Comparison of ENCODE assay signal across 6 cellular contexts in the genomic region with DNA sequence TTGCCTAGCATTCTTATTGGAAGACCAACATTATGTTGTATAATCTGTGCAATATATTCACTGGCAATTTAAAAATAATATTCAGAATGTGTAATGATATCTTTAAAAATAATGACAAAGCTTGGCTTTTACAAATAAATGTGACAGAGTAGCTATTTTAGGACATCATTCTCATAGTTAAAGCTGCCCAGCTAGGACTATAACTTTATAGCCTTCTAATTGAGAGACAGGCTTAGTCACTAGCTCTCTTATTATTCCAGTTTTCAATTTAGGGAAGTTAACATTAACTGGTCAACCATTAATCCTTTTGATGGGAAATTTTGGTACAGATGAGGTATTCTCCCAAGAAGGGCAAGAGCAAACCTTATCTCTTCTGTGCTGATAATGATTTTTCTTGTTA.
"Had no signal": no experiment of that assay in that cellular context is flagged by ENCODE, and none has a peak within 500 bp of the region (broad histone marks: within the 10 kb centered on the region; RNA-seq: fewer than 3 reads in every experiment).

No MANE protein-coding gene starts in this region.

- ATAC-seq: HepG2, K562 had no signal

- H3K27me3 Mint-ChIP-seq: IgD-negative memory B cell had no signal

- DNase-seq: IMR-90, KBM-7 had no signal

- H3K4me3 Mint-ChIP-seq: IgD-negative memory B cell had no signal

- H3K4me1 Mint-ChIP-seq: IgD-negative memory B cell had no signal

- H3K27ac Mint-ChIP-seq: IgD-negative memory B cell had no signal

- H3K27ac ChIP-seq: HL-60 had no signal

- H3K4me3 ChIP-seq: K562 had no signal
